ENCODE assay signal across 8 cellular contexts in the genomic region with DNA sequence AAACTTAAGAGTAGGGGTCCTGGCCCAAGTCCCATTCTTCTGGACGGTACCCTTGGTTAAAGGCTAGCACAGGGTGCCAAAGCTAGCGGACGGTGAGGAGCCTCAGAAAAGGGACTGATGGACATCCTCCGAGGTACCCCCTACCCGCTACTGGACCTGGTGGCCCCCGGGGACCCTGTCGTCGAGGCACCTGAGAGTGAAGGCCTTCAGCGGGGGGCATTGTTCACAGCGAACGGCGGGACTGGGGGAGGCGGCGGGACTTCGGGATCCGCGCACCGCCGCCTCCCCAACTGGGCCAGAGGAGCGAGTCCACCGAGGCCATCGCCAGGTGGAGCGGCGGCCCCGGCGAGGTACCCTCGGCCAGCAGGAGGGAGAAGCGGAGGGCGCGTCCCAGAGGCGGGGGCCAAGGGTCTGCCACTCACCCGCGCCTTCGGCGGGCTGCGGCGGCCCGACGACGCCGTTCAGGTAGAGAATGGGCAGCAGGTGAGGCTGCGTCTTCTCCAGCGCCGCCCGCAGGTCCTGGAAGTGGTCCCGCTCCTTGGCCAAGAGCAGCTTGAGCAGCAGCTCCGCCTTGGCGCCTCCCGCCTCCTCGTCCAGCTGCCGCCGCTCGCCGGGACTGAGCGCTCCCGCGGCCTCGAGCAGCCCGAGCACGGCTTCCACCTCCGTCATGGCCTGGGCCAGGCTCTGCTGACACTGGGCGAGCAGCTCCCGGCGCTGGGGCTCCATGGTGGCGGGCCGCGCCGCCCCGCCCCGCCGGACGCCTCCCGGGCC. TPM values are rescaled to one million over a fixed set of nuclear protein-coding genes. Genes with fewer than 3 reads are reported as not detected.
A peak's percentile ranks its signal among the peaks of the same experiment; 100 is the strongest.
DNase-seq lines count a peak whose midpoint lies in the region; ATAC-seq and TF ChIP-seq lines count a peak whose summit lies in the region.

No MANE protein-coding gene starts in this region.

- no peak; the same call in 1 of the 2 replicates for TF ChIP-seq CTCF in HFFc6 (IDR thresholded peaks at IDR 0.05)
- TF ChIP-seq CTCF in PC-9 (conservative IDR thresholded peaks at IDR 0.05): no peak
- no peak for TF ChIP-seq CTCF in cardiac fibroblast (IDR thresholded peaks at IDR 0.05; ENCODE audit: low read depth, low read length)

- H3K4me1 ChIP-seq in PC-9 (replicated peaks; ENCODE audit: insufficient read depth): peaks cover 36% of the 10 kb centered on the region

- peak overlapping the region; percentile 90 for H3K4me3 Mint-ChIP-seq in HFFc6

- intact Hi-C loops in PC-9 (cut with micrococcal nuclease; ENCODE audit: unreplicated experiment): loop anchor here (1.0 to 5.0 kb wide), 5 partner anchors 15 to 80 kb away; no protein-coding TSS in a partner anchor

- H3K27ac Mint-ChIP-seq in HFFc6: peak overlapping the region; percentile 51

- CTCF ChIA-PET in PC-9 (lab: Charles Lee): no interaction called here

- POLR2A ChIA-PET in PC-9 (lab: Charles Lee; ENCODE audit: unreplicated experiment): interaction anchor here (0.6 to 1.0 kb wide), 2 partner anchors 27 to 69 kb away, joined by 3 to 4 read pairs; no protein-coding TSS in a partner anchor

- H3K79me2 ChIP-seq in PC-9 (ENCODE audit: low read depth): peaks cover 51% of the 10 kb centered on the region

- H3K36me3 Mint-ChIP-seq in HFFc6 (ENCODE audit: low read depth): no peaks in the 10 kb centered on the region

- no peak overlapping the region for H3K27ac ChIP-seq in PC-9

- no TSS peak for BruUV-seq in PC-9 (replicated peaks; lab: Mats Ljungman, UMichigan)

- peaks cover 4% of the 10 kb centered on the region; the same call in 1 of the 2 replicates for H3K9me3 Mint-ChIP-seq in HFFc6

- no peaks in the 10 kb centered on the region for H3K9me3 ChIP-seq in PC-9 (ENCODE audit: insufficient read depth, low read depth)

- H4K20me1 ChIP-seq in PC-9 (ENCODE audit: insufficient read depth): peaks cover 20% of the 10 kb centered on the region

- H3K27me3 Mint-ChIP-seq in HFFc6 (ENCODE audit: insufficient read depth): peaks cover 1% of the 10 kb centered on the region

- DNase-seq in NCI-H1436 (lab: John Stamatoyannopoulos, UW) (peak; percentile 10), NCI-H1436 treated with DMSO at 0.1 percent for 48 hours (lab: John Stamatoyannopoulos, UW) (no peak), HFFc6 (no peak), PC-9 (peak; percentile 57 to 63), cardiac fibroblast (ENCODE audit: low read depth in 2 of 2) (peak; percentile 36 to 37), kidney tubule cell (ENCODE audit: low spot score) (peak; percentile 58)
- DNase-seq in stimulated activated CD4-positive, alpha-beta T cell treated with anti-CD3 and anti-CD28 coated beads, Interleukin-1b, Interleukin-23, amount 100 ng/mL, for 48 hours: peak; percentile 32

- H3K36me3 ChIP-seq in PC-9 (ENCODE audit: low read depth): no peaks in the 10 kb centered on the region

- H3K4me2 ChIP-seq in PC-9: peak overlapping the region; percentile 95

- peaks cover 35% of the 10 kb centered on the region for H3K4me1 Mint-ChIP-seq in HFFc6 (ENCODE audit: low read depth)

- H3K9me2 ChIP-seq in PC-9 (ENCODE audit: insufficient read depth): no peaks in the 10 kb centered on the region

- ATAC-seq in GM19452 (IDR thresholded peaks at IDR 0.05; ENCODE audit: unreplicated experiment): no peak

- peaks cover 19% of the 10 kb centered on the region for H3F3A ChIP-seq in PC-9 (ENCODE audit: insufficient read depth, low read depth)

- H2AFZ ChIP-seq in PC-9: peak overlapping the region; percentile 82

- H3K27me3 ChIP-seq in PC-9 (ENCODE audit: insufficient read depth, low read depth): no peaks in the 10 kb centered on the region

- H3K4me3 ChIP-seq in PC-9 (peak overlapping the region; percentile 80), cardiac fibroblast (replicated peaks in 1 of 2; ENCODE audit: low read depth in 2 of 2, low read length in 2 of 2) (peak overlapping the region; percentile 71 to 90)

RNA-seq across cellular contexts. Expression of a gene that starts 0.6 kb away (rescaled TPM):
- 10 to 100 TPM; 48.2 to 52.9 (median 49.7) TPM for total RNA-seq in HFFc6 (2021; fragmentation: NEBNext Ultra II Directional; extraction: Animal tissue kit (Norgen Biotek cat#: 25700))
- 75.5 and 81.7 TPM in 2 replicates for total RNA-seq in PC-9 (2021)

Comparison
In these comparisons a context has a peak if more than half of its experiments do, and no peak if none do; other contexts are left out.
1. DNase-seq: peak in NCI-H1436 (single experiment), PC-9 (2 of 2), cardiac fibroblast (2 of 2), kidney tubule cell (single experiment) and stimulated activated CD4-positive, alpha-beta T cell treated with anti-CD3 and anti-CD28 coated beads, Interleukin-1b, Interleukin-23, amount 100 ng/mL, for 48 hours (single experiment); none in NCI-H1436 treated with DMSO at 0.1 percent for 48 hours (single experiment) and HFFc6 (single experiment).